8 cellular contexts compared by ENCODE assay signal in the genomic region with DNA sequence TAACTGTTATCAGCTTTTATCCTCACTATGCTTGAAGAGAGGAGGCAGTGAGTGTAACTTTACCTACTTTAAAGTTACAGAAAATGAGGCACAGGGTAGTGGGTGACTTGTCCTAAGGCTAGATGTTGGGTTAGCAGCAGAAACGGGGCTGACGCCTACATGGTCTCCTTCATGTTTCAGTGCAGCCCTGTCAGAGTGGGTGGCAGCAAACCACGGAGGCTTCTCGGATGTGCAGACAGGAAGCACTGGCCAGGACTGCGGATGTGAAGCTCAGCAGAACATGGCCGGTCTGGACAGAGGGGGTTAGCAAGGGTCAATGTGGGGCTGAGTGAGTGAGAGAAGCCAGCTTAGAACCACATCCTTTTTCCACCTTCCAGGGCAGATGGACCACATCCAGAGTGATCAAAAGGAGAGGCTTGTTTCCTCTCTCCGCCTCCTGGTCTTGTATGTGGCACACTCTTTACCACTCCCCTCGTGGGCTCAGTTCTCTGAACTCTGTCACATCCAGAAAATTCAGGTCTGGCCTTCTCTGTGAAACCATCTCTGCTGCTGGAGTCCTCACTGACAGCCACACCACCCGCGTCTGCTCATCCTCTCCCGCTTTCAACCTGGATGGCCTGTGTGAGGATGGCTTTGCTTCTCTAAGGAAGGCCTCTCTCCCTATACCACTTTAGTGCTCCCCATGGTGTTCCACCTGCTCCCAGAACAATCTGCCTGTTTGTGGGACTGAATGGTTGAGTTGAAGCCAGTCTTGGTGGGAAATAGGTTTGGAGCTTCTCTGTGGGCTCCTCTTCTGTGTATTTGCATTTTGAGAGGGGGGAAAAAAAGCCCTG. TPM values are rescaled to one million over a fixed set of nuclear protein-coding genes. Genes with fewer than 3 reads are reported as not detected.
DNase-seq lines count a peak whose midpoint lies in the region; ATAC-seq and TF ChIP-seq lines count a peak whose summit lies in the region.

No MANE protein-coding gene starts in this region.

- peak overlapping the region; percentile 46 for H3K27ac ChIP-seq in right cardiac atrium (ENCODE audit: low read length)

- H3K27me3 ChIP-seq in right cardiac atrium (ENCODE audit: control insufficient read depth, insufficient read depth) = no peaks in the 10 kb centered on the region

- H3K4me3 ChIP-seq in GM12865 (ENCODE audit: low read depth, low read length) = peak overlapping the region; percentile 46
- no peak overlapping the region for H3K4me3 ChIP-seq in right cardiac atrium (ENCODE audit: low read length)

- H3K9me3 ChIP-seq in right cardiac atrium (ENCODE audit: control insufficient read depth, low read length) = no peaks in the 10 kb centered on the region

- ATAC-seq in HG02610 (IDR thresholded peaks at IDR 0.05; ENCODE audit: unreplicated experiment) (peak; percentile 82), right cardiac atrium (peak; percentile 84 to 94)

- WGBS in right cardiac atrium = 41% methylated on average over 11 of the region's 11 CpGs

- no peak for TF ChIP-seq CTCF in GM12865 (IDR thresholded peaks at IDR 0.05; ENCODE audit: insufficient read depth, low read depth, low read length, missing control alignments)

- intact Hi-C loops in right cardiac atrium (cut with DNase I) = no loop called here

- DNase-seq in GM12865 (ENCODE audit: low read depth) (peak; percentile 95), OCI-M1 (lab: John Stamatoyannopoulos, UW) (peak; percentile 76), right cardiac atrium (peak; percentile 56 to 80 (median 79)), NCI-H2081 treated with DMSO at 0.1 percent for 48 hours (lab: John Stamatoyannopoulos, UW) (no peak), NCI-H748 treated with DMSO at 0.1 percent for 48 hours (lab: John Stamatoyannopoulos, UW) (no peak)
- peak; percentile 8 to 50 (median 26) for DNase-seq in activated naive CD4-positive, alpha-beta T cell (lab: John Stamatoyannopoulos, UW)
- DNase-seq in stimulated activated CD4-positive, alpha-beta T cell treated with anti-CD3 and anti-CD28 coated beads, Interleukin-2, amount 100 ng/mL, for 48 hours = peak; percentile 54 to 64

- H3K4me1 ChIP-seq in right cardiac atrium (ENCODE audit: control insufficient read depth, insufficient read depth, low read length) = peaks cover 14% of the 10 kb centered on the region

RNA-seq across cellular contexts. Expression of a gene that starts 14.1 kb away (rescaled TPM):
- total RNA-seq in right cardiac atrium = 10 to 100 TPM; 16.5 to 25.9 (median 22.1) TPM
- polyA plus RNA-seq in right cardiac atrium = 9.1 TPM

RNA-seq across cellular contexts. Expression of a gene that starts 50.8 kb away (rescaled TPM):
- not detected for total RNA-seq in right cardiac atrium
- not detected for polyA plus RNA-seq in right cardiac atrium

Comparison
In these comparisons a context has a peak if more than half of its experiments do, and no peak if none do; other contexts are left out.
1. DNase-seq: peak in GM12865 (single experiment), OCI-M1 (single experiment), activated naive CD4-positive, alpha-beta T cell (4 of 4), right cardiac atrium (3 of 3) and stimulated activated CD4-positive, alpha-beta T cell treated with anti-CD3 and anti-CD28 coated beads, Interleukin-2, amount 100 ng/mL, for 48 hours (2 of 2); none in NCI-H2081 treated with DMSO at 0.1 percent for 48 hours (single experiment) and NCI-H748 treated with DMSO at 0.1 percent for 48 hours (single experiment).